Comparison of ENCODE assay signal across 14 cellular contexts in the genomic region with DNA sequence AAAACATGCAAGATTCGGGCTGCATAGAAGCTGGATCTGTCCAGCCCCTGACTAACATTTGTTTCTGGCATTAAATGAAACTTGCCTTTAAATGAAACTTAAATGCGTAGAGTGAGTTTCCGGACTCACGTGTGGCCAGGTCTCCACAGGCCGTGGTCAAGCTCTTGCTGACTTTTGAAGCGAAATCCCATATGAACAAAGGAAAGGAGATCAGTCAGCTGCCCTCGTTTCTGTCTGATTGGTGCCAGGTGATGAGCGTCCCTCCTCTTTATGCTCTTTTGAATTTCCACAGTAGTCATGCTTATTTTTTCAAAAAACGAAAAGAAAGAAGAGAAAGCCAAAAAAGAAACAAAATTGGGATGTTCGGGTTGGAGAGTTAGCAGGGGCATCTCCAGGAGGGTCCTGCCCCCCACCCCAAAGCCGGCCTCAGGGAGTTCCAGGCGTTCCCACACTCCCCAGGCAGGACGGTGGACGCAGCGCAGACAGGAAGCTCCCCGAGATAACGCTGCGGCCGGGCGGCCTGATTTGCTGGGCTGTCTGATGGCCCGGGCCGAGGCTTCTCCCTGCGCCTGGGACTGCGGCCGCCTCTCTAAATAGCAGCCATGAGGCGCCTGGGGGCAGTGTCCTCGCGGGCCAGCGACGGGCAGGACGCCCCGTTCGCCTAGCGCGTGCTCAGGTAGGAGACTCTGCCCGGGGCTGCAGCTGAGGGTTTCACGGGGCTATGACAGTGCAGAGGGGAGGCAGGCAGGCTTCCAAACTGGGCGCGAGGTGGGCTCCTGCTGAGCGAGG. TPM values are rescaled to one million over a fixed set of nuclear protein-coding genes. Genes with fewer than 3 reads are reported as not detected.
DNase-seq lines count a peak whose midpoint lies in the region; ATAC-seq, FAIRE-seq and TF ChIP-seq lines count a peak whose summit lies in the region.
"Had no signal": no experiment of that assay in that cellular context is flagged by ENCODE, and none has a peak within 500 bp of the region (broad histone marks: within the 10 kb centered on the region; RNA-seq: fewer than 3 reads in every experiment).

COLEC11 (plus strand) TSS at position 620 of the 789 bp plus-strand sequence. CDS start 9,229 bp downstream, outside the sequence.

- no peak within 1 kb of the TSS for H4K5ac ChIP-seq in H9 (ENCODE audit: insufficient read length, low read depth, low read length)

- H3K9me3 Mint-ChIP-seq in H9: peaks cover 6 to 8% of the 10 kb centered on the region in 2 experiments
- H3K9me3 Mint-ChIP-seq in chondrocyte (ENCODE audit: low read depth): no peaks in the 10 kb centered on the region

- H2BK15ac ChIP-seq in H9 (ENCODE audit: low read depth, low read length): no peak within 1 kb of the TSS

- H3K36me3 Mint-ChIP-seq in H9 (ENCODE audit: insufficient read depth in 1 of 3, low read depth in 3 of 3): peaks cover 6 to 8% (median 6%) of the 10 kb centered on the region in 3 experiments; a peak in 6 of 7 replicates
- H3K36me3 Mint-ChIP-seq in chondrocyte (ENCODE audit: low read depth): no peaks in the 10 kb centered on the region

- peaks cover 15% of the 10 kb centered on the region for H3K27me3 Mint-ChIP-seq in H9 (ENCODE audit: low read depth)
- peaks cover 2% of the 10 kb centered on the region for H3K27me3 Mint-ChIP-seq in chondrocyte (ENCODE audit: low read depth)

- H2AFZ ChIP-seq in H9 (ENCODE audit: low read length): no peak within 1 kb of the TSS

- TF ChIP-seq CTCF in H9 (conservative IDR thresholded peaks at IDR 0.05): 0 out of 3 replicates have a peak, but pooled peaks have one; percentile 29
- peak; percentile 36 for TF ChIP-seq CTCF in chondrocyte (IDR thresholded peaks at IDR 0.05)
- TF ChIP-seq CTCF in kidney (IDR thresholded peaks at IDR 0.05; ENCODE audit: borderline replicate concordance, extremely low read depth, insufficient read depth): peak; percentile 26

- no peak within 1 kb of the TSS for H4K8ac ChIP-seq in H9 (replicated peaks; ENCODE audit: insufficient read length, low read depth, low read length)

- H3K18ac ChIP-seq in H9 (ENCODE audit: insufficient read length, low read depth, low read length): no peak within 1 kb of the TSS

- H2BK5ac ChIP-seq in H9 (ENCODE audit: insufficient read length, low read length): no peak within 1 kb of the TSS

- H3K4me2 ChIP-seq in H9 (ENCODE audit: insufficient read depth, insufficient read length, low read length): no peak within 1 kb of the TSS

- H2BK20ac ChIP-seq in H9 (ENCODE audit: low read depth, low read length, poor library complexity, severe bottlenecking): no peak within 1 kb of the TSS

- no peak within 1 kb of the TSS; a peak in 1 of 7 replicates for H3K27ac Mint-ChIP-seq in H9
- H3K27ac Mint-ChIP-seq in chondrocyte (ENCODE audit: unreplicated experiment): no peak within 1 kb of the TSS

- no peak within 1 kb of the TSS for H3K23ac ChIP-seq in H9 (ENCODE audit: insufficient read length, low read depth, low read length)

- H3K4me1 Mint-ChIP-seq in H9 (peaks cover 3 to 9% of the 10 kb centered on the region in 2 experiments; a peak in 3 of 4 replicates), chondrocyte (ENCODE audit: low read depth) (peaks cover 3% of the 10 kb centered on the region)

- H2BK12ac ChIP-seq in H9 (ENCODE audit: insufficient read length, low read depth, low read length): no peak within 1 kb of the TSS

- H3T11ph ChIP-seq in H9 (ENCODE audit: low read length): no peak within 1 kb of the TSS

- FAIRE-seq in kidney (lab: Jason Lieb, UNC) (no peak), GM12892 (lab: Jason Lieb, UNC) (no peak)
- FAIRE-seq: bronchial epithelial cell, H54 had no signal

- WGBS in H9 (ENCODE audit: extremely low coverage, insufficient read length, low lambda C conversion rate): no CpG with 5 or more reads among the region's 40 CpGs

- H3K56ac ChIP-seq in H9 (ENCODE audit: insufficient read length, low read depth, low read length): no peak within 1 kb of the TSS

- ATAC-seq in GM21737 (IDR thresholded peaks at IDR 0.05; ENCODE audit: unreplicated experiment): no peak

- H3K79me1 ChIP-seq in H9 (ENCODE audit: insufficient read depth, low read depth, low read length, poor library complexity, severe bottlenecking): no peaks in the 10 kb centered on the region

- H3K4me3 ChIP-seq in kidney (ENCODE audit: low read length in 2 of 2): peak within 1 kb of the TSS in 1 of 2 donors; percentile 28
- H3K4me3 ChIP-seq in skeletal muscle tissue (ENCODE audit: low read length in 3 of 3): peak within 1 kb of the TSS in 2 of 3 donors; percentile 22 to 41
- H3K4me3 ChIP-seq: skin epidermis had no signal

- H3K9ac ChIP-seq in H9 (ENCODE audit: extremely low read depth, insufficient read length, low read length) (no peak within 1 kb of the TSS), kidney (ENCODE audit: low read length in 2 of 2) (no peak within 1 kb of the TSS), skeletal muscle tissue (ENCODE audit: low read depth in 1 of 3, low read length in 3 of 3) (peak within 1 kb of the TSS in 2 of 3 donors; percentile 7 to 40)

- no peak within 1 kb of the TSS for H3K4ac ChIP-seq in H9 (ENCODE audit: low read depth, low read length)

- no peak within 1 kb of the TSS for H2AK5ac ChIP-seq in H9 (ENCODE audit: insufficient read length, low read length)

- no peaks in the 10 kb centered on the region for H4K20me1 ChIP-seq in H9 (ENCODE audit: control insufficient read depth, insufficient read depth, insufficient read length)

- H3K14ac ChIP-seq in H9 (ENCODE audit: insufficient read depth, low read length): no peak within 1 kb of the TSS; the same call in 1 of the 2 replicates

- H3K36me3 ChIP-seq in kidney (ENCODE audit: control insufficient read depth in 1 of 2, insufficient read depth in 2 of 2, low read length in 2 of 2) (no peaks in the 10 kb centered on the region), skeletal muscle tissue (ENCODE audit: control insufficient read depth in 3 of 3, insufficient read depth in 3 of 3, low read length in 3 of 3) (no peaks in the 10 kb centered on the region)

- no peaks in the 10 kb centered on the region for H3K23me2 ChIP-seq in H9 (ENCODE audit: insufficient read length, low read depth, low read length, poor library complexity, severe bottlenecking)

- H3K27me3 ChIP-seq in H9 (ENCODE audit: insufficient read depth, low read length): no peaks in the 10 kb centered on the region
- peaks cover 0 to 4% (median 0%) of the 10 kb centered on the region in 3 donors for H3K27me3 ChIP-seq in skeletal muscle tissue (ENCODE audit: control insufficient read depth in 3 of 3, insufficient read depth in 3 of 3, low read length in 3 of 3)

- H4K91ac ChIP-seq in H9 (ENCODE audit: insufficient read length, low read depth, low read length): no peak within 1 kb of the TSS

- H3K4me3 Mint-ChIP-seq in H9 (peak within 1 kb of the TSS in 1 of 2 experiments; percentile 21; a peak in 2 of 5 replicates), chondrocyte (ENCODE audit: unreplicated experiment) (peak within 1 kb of the TSS; percentile 25)

- H3K79me2 ChIP-seq in H9 (ENCODE audit: insufficient read depth, low read length): no peaks in the 10 kb centered on the region

- H3K27ac ChIP-seq in H9 (ENCODE audit: insufficient read length, low read depth, low read length) (no peak within 1 kb of the TSS), kidney (ENCODE audit: low read depth in 2 of 2, low read length in 2 of 2) (peak within 1 kb of the TSS in 1 of 2 donors; percentile 1), skeletal muscle tissue (ENCODE audit: low read depth, low read length) (no peak within 1 kb of the TSS)
- H3K27ac ChIP-seq: RWPE1, skin epidermis had no signal

- DNase-seq in H9 (peak; percentile 88), chondrocyte (ENCODE audit: low spot score) (peak; percentile 66), kidney (peak; percentile 88), NCI-H2171 (lab: John Stamatoyannopoulos, UW) (no peak), AML-193 (lab: John Stamatoyannopoulos, UW) (no peak), GM12892 (ENCODE audit: insufficient read length) (no peak)
- DNase-seq: DMS79 treated with DMSO at 0.1 percent for 48 hours, NCI-H187 had no signal

- H2BK120ac ChIP-seq in H9 (ENCODE audit: low read depth, low read length, poor library complexity, severe bottlenecking): no peak within 1 kb of the TSS

- TF ChIP-seq POLR2A in GM12892 (IDR thresholded peaks at IDR 0.05; ENCODE audit: low read depth, low read length): no peak

- no peaks in the 10 kb centered on the region for H3K9me3 ChIP-seq in H9 (ENCODE audit: control insufficient read depth, low read depth, low read length)
- H3K9me3 ChIP-seq in kidney (ENCODE audit: control insufficient read depth in 1 of 2, low read length in 2 of 2): no peaks in the 10 kb centered on the region
- H3K9me3 ChIP-seq in skeletal muscle tissue (ENCODE audit: control insufficient read depth in 3 of 3, low read length in 3 of 3): no peaks in the 10 kb centered on the region

- intact Hi-C loops in kidney (cut with DNase I): no loop called here

- H3K4me1 ChIP-seq in H9 (ENCODE audit: insufficient read depth, low read length) (no peaks in the 10 kb centered on the region), kidney (ENCODE audit: control insufficient read depth in 1 of 2, insufficient read depth in 1 of 2, low read depth in 1 of 2, low read length in 2 of 2) (no peaks in the 10 kb centered on the region), skeletal muscle tissue (ENCODE audit: control insufficient read depth in 3 of 3, insufficient read depth in 3 of 3, low read length in 3 of 3) (peaks cover 0 to 5% (median 4%) of the 10 kb centered on the region in 3 donors)

RNA-seq across cellular contexts. Expression of gene COLEC11, which starts in this region (rescaled TPM):
- total RNA-seq in H9 (2021): 0.39 TPM in 1 of 2 replicates, not detected in the other
- total RNA-seq in chondrocyte: not detected in 3 replicates
- 7.6 TPM for total RNA-seq in kidney
- 34.6 TPM for polyA plus RNA-seq in kidney (ENCODE audit: insufficient read depth, low read depth, low replicate concordance)
- total RNA-seq in skeletal muscle tissue: not detected
- polyA plus RNA-seq in GM12892 (2012; ENCODE audit: missing spikeins): 0.83 TPM

Comparison
In these comparisons a context has a peak if more than half of its experiments do, and no peak if none do; other contexts are left out.
1. Peak in DNase-seq in H9; RNA of the gene not detected or under 1 TPM.
2. Peak in DNase-seq in chondrocyte; RNA of the gene not detected or under 1 TPM.
3. H3K9ac ChIP-seq: peak in skeletal muscle tissue (2 of 3); none in H9 (single experiment) and kidney (0 of 2).
4. Peak in every context shown above with its lines, with median percentiles within 50 percentile points of each other: CTCF ChIP-seq.